ENCODE assay signal across 8 cellular contexts in genomic region chr1:222792744-222793143, GRCh38. TPM values are rescaled to one million over a fixed set of nuclear protein-coding genes. Genes with fewer than 3 reads are reported as not detected.
DNase-seq lines count a peak whose midpoint lies in the region; ATAC-seq and TF ChIP-seq lines count a peak whose summit lies in the region.
"Had no signal": no experiment of that assay in that cellular context is flagged by ENCODE, and none has a peak within 500 bp of the region (broad histone marks: within the 10 kb centered on the region; RNA-seq: fewer than 3 reads in every experiment).

No MANE protein-coding gene starts in this region.

- 7 to 17% methylated on average over 2 of the region's 2 CpGs for WGBS in sigmoid colon, 2 donors

- DNase-seq in NCI-H460 (ENCODE audit: extremely low read depth, low read depth) (peak; percentile 41), epithelial cell of esophagus (ENCODE audit: low read depth) (peak; percentile 28), sigmoid colon (no peak), HAP-1 (ENCODE audit: low spot score in 2 of 2) (no peak), MV-4-11 (lab: John Stamatoyannopoulos, UW) (no peak)

- H3K4me3 ChIP-seq in epithelial cell of esophagus (ENCODE audit: low read length) (no peak overlapping the region), sigmoid colon (no peak overlapping the region), HAP-1 (no peak overlapping the region)

- no peak for ATAC-seq in HG03280 (IDR thresholded peaks at IDR 0.05; ENCODE audit: unreplicated experiment)

- no peaks in the 10 kb centered on the region for H3K36me3 ChIP-seq in sigmoid colon
- H3K36me3 ChIP-seq in HAP-1 (replicated peaks): no peaks in the 10 kb centered on the region

- no peak for TF ChIP-seq POLR2A in sigmoid colon (IDR thresholded peaks at IDR 0.05)

- H3K27ac ChIP-seq in sigmoid colon: no peak overlapping the region

- TF ChIP-seq EP300 in sigmoid colon (IDR thresholded peaks at IDR 0.05): no peak

- in situ Hi-C loops in HAP-1 (cut with MboI; ENCODE audit: low sequenced_read_pairs): loop anchor here (5.0 to 10.0 kb wide), 2 partner anchors 300 to 882 kb away; no protein-coding TSS in a partner anchor

- peaks cover 0 to 42% (median 15%) of the 10 kb centered on the region in 4 donors for H3K4me1 ChIP-seq in sigmoid colon
- H3K4me1 ChIP-seq in HAP-1: no peaks in the 10 kb centered on the region

- H3K9me3 ChIP-seq in sigmoid colon (no peaks in the 10 kb centered on the region), HAP-1 (no peaks in the 10 kb centered on the region)

- H3K27me3 ChIP-seq in sigmoid colon: no peaks in the 10 kb centered on the region
- no peaks in the 10 kb centered on the region for H3K27me3 ChIP-seq in HAP-1 (ENCODE audit: low read depth)

- intact Hi-C loops in sigmoid colon (cut with DNase I): loop anchor here (2.0 to 10.0 kb wide), 3 partner anchors 55 to 892 kb away; partner anchors contain the start of gene FAM177B

- peak; percentile 31; the same call in 1 of the 3 replicates for TF ChIP-seq CTCF in GM12872 (IDR thresholded peaks at IDR 0.05; ENCODE audit: insufficient read depth, low read depth, low read length)
- TF ChIP-seq CTCF in epithelial cell of esophagus (IDR thresholded peaks at IDR 0.05; ENCODE audit: insufficient read depth, low read depth, low read length, missing control alignments): peak; percentile 47
- TF ChIP-seq CTCF in sigmoid colon (IDR thresholded peaks at IDR 0.05): peak; percentile 34 to 56 (median 48)

RNA-seq across cellular contexts. Expression of gene DISP1, which starts 22.1 kb away (rescaled TPM):
- total RNA-seq in NCI-H460 (2014; rRNA removed; shearing (Covaris generic)): 12.2 and 15.0 TPM in 2 replicates
- polyA plus RNA-seq in NCI-H460 (2014; cell fraction: nucleus; rRNA removed): 13.4 and 15.3 TPM in 2 replicates
- 10 to 100 TPM; 17.1 to 31.3 (median 23.5) TPM for total RNA-seq in sigmoid colon
- polyA plus RNA-seq in sigmoid colon: 1 to 10 TPM in 1 of 3 donors, under 1 TPM in 2; 0.46 to 3.8 (median 0.60) TPM

RNA-seq across cellular contexts. Expression of gene FAM177B, which starts 55.7 kb away (rescaled TPM):
- 0.57 TPM in 1 of 2 replicates, not detected in the other for total RNA-seq in NCI-H460 (2014; rRNA removed; shearing (Covaris generic))
- not detected in 2 replicates for polyA plus RNA-seq in NCI-H460 (2014; cell fraction: nucleus; rRNA removed)
- total RNA-seq in sigmoid colon: 1 to 10 TPM in 1 of 4 donors, under 1 TPM in 2, not detected in 1; 0.36 to 4.7 (median 0.54) TPM
- 10 to 100 TPM; 13.2 to 40.5 (median 28.2) TPM for polyA plus RNA-seq in sigmoid colon
- total RNA-seq: RPMI7951 had no signal

Comparison
In these comparisons a context has a peak if more than half of its experiments do, and no peak if none do; other contexts are left out.
1. DNase-seq: peak in NCI-H460 (single experiment) and epithelial cell of esophagus (single experiment); none in sigmoid colon (single experiment), HAP-1 (0 of 2) and MV-4-11 (single experiment).
2. Peak in every context shown above with its lines, with median percentiles within 50 percentile points of each other: CTCF ChIP-seq.